1 cellular context compared by ENCODE assay signal in the genomic region with DNA sequence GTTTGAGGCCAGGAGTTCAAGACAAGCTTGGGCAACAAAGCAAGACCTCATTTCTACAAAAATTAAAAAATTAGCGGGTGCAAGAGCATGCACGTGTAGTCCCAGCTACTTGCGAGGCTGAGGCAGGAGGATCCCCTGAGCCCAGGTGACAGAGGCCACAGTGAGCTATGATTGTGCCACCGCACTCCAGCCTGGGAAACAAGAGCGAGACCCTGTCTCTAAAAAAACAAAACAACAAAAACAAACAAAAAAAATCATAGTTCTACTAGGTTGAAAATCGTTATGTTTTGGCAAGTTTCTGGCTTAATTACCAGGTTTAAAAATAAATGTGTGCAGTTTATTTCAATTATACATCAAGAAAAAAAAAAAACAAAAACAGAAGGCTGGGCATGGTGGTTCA.
TF ChIP-seq lines count a peak whose summit lies in the region.

No MANE protein-coding gene starts in this region.

TF ChIP-seq in HepG2, 621 proteins besides CTCF, POLR2A, EP300 and RAD21:
- TF ChIP-seq, protein P1, sequence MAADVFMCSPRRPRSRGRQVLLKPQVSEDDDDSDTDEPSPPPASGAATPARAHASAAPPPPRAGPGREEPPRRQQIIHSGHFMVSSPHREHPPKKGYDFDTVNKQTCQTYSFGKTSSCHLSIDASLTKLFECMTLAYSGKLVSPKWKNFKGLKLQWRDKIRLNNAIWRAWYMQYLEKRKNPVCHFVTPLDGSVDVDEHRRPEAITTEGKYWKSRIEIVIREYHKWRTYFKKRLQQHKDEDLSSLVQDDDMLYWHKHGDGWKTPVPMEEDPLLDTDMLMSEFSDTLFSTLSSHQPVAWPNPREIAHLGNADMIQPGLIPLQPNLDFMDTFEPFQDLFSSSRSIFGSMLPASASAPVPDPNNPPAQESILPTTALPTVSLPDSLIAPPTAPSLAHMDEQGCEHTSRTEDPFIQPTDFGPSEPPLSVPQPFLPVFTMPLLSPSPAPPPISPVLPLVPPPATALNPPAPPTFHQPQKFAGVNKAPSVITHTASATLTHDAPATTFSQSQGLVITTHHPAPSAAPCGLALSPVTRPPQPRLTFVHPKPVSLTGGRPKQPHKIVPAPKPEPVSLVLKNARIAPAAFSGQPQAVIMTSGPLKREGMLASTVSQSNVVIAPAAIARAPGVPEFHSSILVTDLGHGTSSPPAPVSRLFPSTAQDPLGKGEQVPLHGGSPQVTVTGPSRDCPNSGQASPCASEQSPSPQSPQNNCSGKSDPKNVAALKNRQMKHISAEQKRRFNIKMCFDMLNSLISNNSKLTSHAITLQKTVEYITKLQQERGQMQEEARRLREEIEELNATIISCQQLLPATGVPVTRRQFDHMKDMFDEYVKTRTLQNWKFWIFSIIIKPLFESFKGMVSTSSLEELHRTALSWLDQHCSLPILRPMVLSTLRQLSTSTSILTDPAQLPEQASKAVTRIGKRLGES (CRISPR knock-in tag; IDR thresholded peaks at IDR 0.05; ENCODE audit: borderline replicate concordance) = no peak
- TF ChIP-seq ZMYM4 (CRISPR knock-in tag; IDR thresholded peaks at IDR 0.05) = no peak
- no peak for TF ChIP-seq SRF (IDR thresholded peaks at IDR 0.05; ENCODE audit: low read depth, low read length)
- TF ChIP-seq, protein P2, sequence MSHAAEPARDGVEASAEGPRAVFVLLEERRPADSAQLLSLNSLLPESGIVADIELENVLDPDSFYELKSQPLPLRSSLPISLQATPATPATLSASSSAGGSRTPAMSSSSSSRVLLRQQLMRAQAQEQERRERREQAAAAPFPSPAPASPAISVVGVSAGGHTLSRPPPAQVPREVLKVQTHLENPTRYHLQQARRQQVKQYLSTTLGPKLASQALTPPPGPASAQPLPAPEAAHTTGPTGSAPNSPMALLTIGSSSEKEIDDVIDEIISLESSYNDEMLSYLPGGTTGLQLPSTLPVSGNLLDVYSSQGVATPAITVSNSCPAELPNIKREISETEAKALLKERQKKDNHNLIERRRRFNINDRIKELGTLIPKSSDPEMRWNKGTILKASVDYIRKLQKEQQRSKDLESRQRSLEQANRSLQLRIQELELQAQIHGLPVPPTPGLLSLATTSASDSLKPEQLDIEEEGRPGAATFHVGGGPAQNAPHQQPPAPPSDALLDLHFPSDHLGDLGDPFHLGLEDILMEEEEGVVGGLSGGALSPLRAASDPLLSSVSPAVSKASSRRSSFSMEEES (CRISPR knock-in tag; IDR thresholded peaks at IDR 0.05) = no peak
- no peak for TF ChIP-seq NR2F2 (IDR thresholded peaks at IDR 0.05; ENCODE audit: borderline replicate concordance, low read depth)
- 0 out of 2 replicates have a peak, but pooled peaks have one; percentile 47 for TF ChIP-seq ZNF816 (CRISPR knock-in tag; IDR thresholded peaks at IDR 0.05; ENCODE audit: borderline replicate concordance)
- TF ChIP-seq EED (CRISPR knock-in tag; IDR thresholded peaks at IDR 0.05) = no peak
- TF ChIP-seq PAF1 (CRISPR knock-in tag; IDR thresholded peaks at IDR 0.05) = peak; percentile 73; the same call in 1 of the 2 replicates
- TF ChIP-seq ZBTB3 (CRISPR knock-in tag; IDR thresholded peaks at IDR 0.05; ENCODE audit: borderline replicate concordance, low read depth) = no peak
- no peak for TF ChIP-seq MED13 (CRISPR knock-in tag; IDR thresholded peaks at IDR 0.05)
- peak; percentile 51; the same call in 1 of the 2 replicates for TF ChIP-seq ZBTB38 (CRISPR knock-in tag; IDR thresholded peaks at IDR 0.05)
- TF ChIP-seq, protein P3, sequence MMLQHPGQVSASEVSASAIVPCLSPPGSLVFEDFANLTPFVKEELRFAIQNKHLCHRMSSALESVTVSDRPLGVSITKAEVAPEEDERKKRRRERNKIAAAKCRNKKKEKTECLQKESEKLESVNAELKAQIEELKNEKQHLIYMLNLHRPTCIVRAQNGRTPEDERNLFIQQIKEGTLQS (CRISPR knock-in tag; IDR thresholded peaks at IDR 0.05) = no peak
- TF ChIP-seq PCBP2 (optimal IDR thresholded peaks at IDR 0.05; ENCODE audit: low read depth, low read length, poor library complexity, severe bottlenecking) = no peak
- 0 out of 2 replicates have a peak, but pooled peaks have one; percentile 56 for TF ChIP-seq ZNF33A (CRISPR knock-in tag; IDR thresholded peaks at IDR 0.05; ENCODE audit: borderline replicate concordance)
- no peak for TF ChIP-seq MAFG (CRISPR knock-in tag; IDR thresholded peaks at IDR 0.05)
- no peak for TF ChIP-seq ZNF570 (CRISPR knock-in tag; IDR thresholded peaks at IDR 0.05; ENCODE audit: borderline replicate concordance)
- 0 out of 2 replicates have a peak, but pooled peaks have one; percentile 20 for TF ChIP-seq ZNF501 (CRISPR knock-in tag; IDR thresholded peaks at IDR 0.05)
- TF ChIP-seq ZNF333 (CRISPR knock-in tag; IDR thresholded peaks at IDR 0.05; ENCODE audit: borderline replicate concordance) = no peak
- 0 out of 2 replicates have a peak, but pooled peaks have one; percentile 38 for TF ChIP-seq ZNF670 (CRISPR knock-in tag; IDR thresholded peaks at IDR 0.05; ENCODE audit: borderline replicate concordance)
- TF ChIP-seq, protein P4, sequence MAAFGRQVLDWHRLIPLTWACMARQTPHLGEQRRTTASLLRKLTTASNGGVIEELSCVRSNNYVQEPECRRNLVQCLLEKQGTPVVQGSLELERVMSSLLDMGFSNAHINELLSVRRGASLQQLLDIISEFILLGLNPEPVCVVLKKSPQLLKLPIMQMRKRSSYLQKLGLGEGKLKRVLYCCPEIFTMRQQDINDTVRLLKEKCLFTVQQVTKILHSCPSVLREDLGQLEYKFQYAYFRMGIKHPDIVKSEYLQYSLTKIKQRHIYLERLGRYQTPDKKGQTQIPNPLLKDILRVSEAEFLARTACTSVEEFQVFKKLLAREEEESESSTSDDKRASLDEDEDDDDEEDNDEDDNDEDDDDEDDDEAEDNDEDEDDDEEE (CRISPR knock-in tag; IDR thresholded peaks at IDR 0.05) = 0 out of 2 replicates have a peak, but pooled peaks have one; percentile 52
- TF ChIP-seq ZNF230 (CRISPR knock-in tag; IDR thresholded peaks at IDR 0.05) = no peak
- TF ChIP-seq SMAD3 (CRISPR knock-in tag; IDR thresholded peaks at IDR 0.05) = no peak
- TF ChIP-seq, protein P5, sequence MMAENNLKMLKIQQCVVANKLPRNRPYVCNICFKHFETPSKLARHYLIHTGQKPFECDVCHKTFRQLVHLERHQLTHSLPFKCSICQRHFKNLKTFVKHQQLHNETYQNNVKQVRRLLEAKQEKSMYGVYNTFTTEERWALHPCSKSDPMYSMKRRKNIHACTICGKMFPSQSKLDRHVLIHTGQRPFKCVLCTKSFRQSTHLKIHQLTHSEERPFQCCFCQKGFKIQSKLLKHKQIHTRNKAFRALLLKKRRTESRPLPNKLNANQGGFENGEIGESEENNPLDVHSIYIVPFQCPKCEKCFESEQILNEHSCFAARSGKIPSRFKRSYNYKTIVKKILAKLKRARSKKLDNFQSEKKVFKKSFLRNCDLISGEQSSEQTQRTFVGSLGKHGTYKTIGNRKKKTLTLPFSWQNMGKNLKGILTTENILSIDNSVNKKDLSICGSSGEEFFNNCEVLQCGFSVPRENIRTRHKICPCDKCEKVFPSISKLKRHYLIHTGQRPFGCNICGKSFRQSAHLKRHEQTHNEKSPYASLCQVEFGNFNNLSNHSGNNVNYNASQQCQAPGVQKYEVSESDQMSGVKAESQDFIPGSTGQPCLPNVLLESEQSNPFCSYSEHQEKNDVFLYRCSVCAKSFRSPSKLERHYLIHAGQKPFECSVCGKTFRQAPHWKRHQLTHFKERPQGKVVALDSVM (CRISPR knock-in tag; IDR thresholded peaks at IDR 0.05) = peak; percentile 83
TF ChIP-seq in HepG2: peak in this region for 8.
